In genomic region chr19:34343751-34344150, GRCh38 we compare ENCODE assay signal across 35 cellular contexts.
"Had no signal": no experiment of that assay in that cellular context is flagged by ENCODE, and none has a peak within 500 bp of the region (broad histone marks: within the 10 kb centered on the region; RNA-seq: fewer than 3 reads in every experiment).

No MANE protein-coding gene starts in this region.

- H3K27me3 ChIP-seq: MG63 had no signal

- H3K4me3 ChIP-seq: MG63 had no signal

- H3K9me3 ChIP-seq: MG63 had no signal

- DNase-seq: Karpas-422, Kasumi-1, MG63, MM.1S, MV-4-11, NCI-H1048, NCI-H1092, NCI-H1092 treated with DMSO at 0.1 percent for 48 hours, NCI-H1105, NCI-H1105 treated with DMSO at 0.1 percent for 48 hours, NCI-H1417, NCI-H1417 treated with DMSO at 0.1 percent for 48 hours, NCI-H1436, NCI-H1436 treated with DMSO at 0.1 percent for 48 hours, NCI-H146, NCI-H1694, NCI-H1694 treated with DMSO at 0.1 percent for 48 hours, NCI-H187, NCI-H187 treated with DMSO at 0.1 percent for 48 hours, NCI-H1930, NCI-H2029, NCI-H2029 treated with DMSO at 0.1 percent for 48 hours, NCI-H2081, NCI-H2081 treated with DMSO at 0.1 percent for 48 hours, NCI-H2107, NCI-H2171, NCI-H2171 treated with DMSO at 0.1 percent for 48 hours, NCI-H2227 treated with DMSO at 0.1 percent for 48 hours, NCI-H226, NCI-H345, NCI-H446, NCI-H446 treated with DMSO at 0.1 percent for 48 hours, NCI-H510A, NCI-H510A treated with DMSO at 0.1 percent for 48 hours, NCI-H524 had no signal
